28 cellular contexts compared by ENCODE assay signal in genomic region chr7:42440951-42441350, GRCh38.
"Had no signal": no experiment of that assay in that cellular context is flagged by ENCODE, and none has a peak within 500 bp of the region (broad histone marks: within the 10 kb centered on the region; RNA-seq: fewer than 3 reads in every experiment).

No MANE protein-coding gene starts in this region.

- DNase-seq: activated CD4-positive, alpha-beta memory T cell treated with anti-CD3 and anti-CD28 coated beads, Interleukin-2, amount 10 ng/mL, durations not matched to agents 7 days and 5 days; activated CD4-positive, alpha-beta T cell treated with anti-CD3 and anti-CD28 coated beads for 1 hour; activated CD4-positive, alpha-beta T cell treated with anti-CD3 and anti-CD28 coated beads for 4 hours; activated CD4-positive, alpha-beta T cell treated with anti-CD3 and anti-CD28 coated beads, Interleukin-2, amount 10 ng/mL, durations not matched to agents 7 days and 5 days; activated CD4-positive, alpha-beta T cell treated with anti-CD3 and anti-CD28 coated beads, Interleukin-2, amount 50 U/mL, for 4 hours; activated CD8-positive, alpha-beta memory T cell treated with anti-CD3 and anti-CD28 coated beads, Interleukin-2, amount 50 U/mL, for 48 hours; activated gamma-delta T cell; activated naive CD4-positive, alpha-beta T cell; activated naive CD4-positive, alpha-beta T cell treated with anti-CD3 and anti-CD28 coated beads, Interleukin-2, amount 10 ng/mL, durations not matched to agents 7 days and 5 days; activated T-cell treated with anti-CD3 and anti-CD28 coated beads for 4 hours; activated T-cell treated with anti-CD3 and anti-CD28 coated beads, Interleukin-2, amount 50 U/mL, for 24 hours; activated T-cell treated with anti-CD3 and anti-CD28 coated beads, Interleukin-2, amount 50 U/mL, for 72 hours; amniotic stem cell; anterior cingulate cortex; caudate nucleus; cerebellar nuclear complex; colonic mucosa; effector CD8-positive, alpha-beta T cell; foreskin fibroblast; head of caudate nucleus; hippocampal formation; T-helper 2 cell had no signal

- H3K4me3 ChIP-seq: colonic mucosa had no signal

- FAIRE-seq: astrocyte, endometrium, endothelial cell of umbilical vein, frontal cortex had no signal

- ATAC-seq: activated T-cell treated with anti-CD3 and anti-CD28 coated beads, Interleukin-2, amount 50 U/mL, for 72 hours; esophagus mucosa; WTC11 had no signal
